ENCODE assay signal across 8 cellular contexts in genomic region chr3:194485471-194485875, GRCh38. TPM values are rescaled to one million over a fixed set of nuclear protein-coding genes. Genes with fewer than 3 reads are reported as not detected.
DNase-seq lines count a peak whose midpoint lies in the region; ATAC-seq and TF ChIP-seq lines count a peak whose summit lies in the region.

No MANE protein-coding gene starts in this region.

- H3K4me3 ChIP-seq in left ventricle myocardium inferior (peak overlapping the region; percentile 80), iPS-15b (ENCODE audit: low read depth, low read length) (peak overlapping the region; percentile 87), subcutaneous abdominal adipose tissue (ENCODE audit: low read depth in 1 of 5, low read length in 5 of 5) (peak overlapping the region; percentile 72 to 92 (median 91))

- TF ChIP-seq CTCF in left ventricle myocardium inferior (IDR thresholded peaks at IDR 0.05; ENCODE audit: borderline replicate concordance), result no peak

- peaks cover 12% of the 10 kb centered on the region for H3K36me3 Mint-ChIP-seq in activated naive CD8-positive, alpha-beta T cell

- peaks cover 56% of the 10 kb centered on the region for H3K4me1 ChIP-seq in left ventricle myocardium inferior
- peaks cover 3% of the 10 kb centered on the region for H3K4me1 ChIP-seq in iPS-15b (ENCODE audit: control insufficient read depth, insufficient read depth, low read length)
- H3K4me1 ChIP-seq in subcutaneous abdominal adipose tissue (ENCODE audit: control insufficient read depth in 5 of 5, insufficient read depth in 5 of 5, low read length in 5 of 5), result peaks cover 0 to 56% (median 48%) of the 10 kb centered on the region in 5 donors

- H3K9ac ChIP-seq in iPS-15b (ENCODE audit: low read depth, low read length) (no peak overlapping the region), subcutaneous abdominal adipose tissue (ENCODE audit: low read length in 5 of 5) (peak overlapping the region; percentile 91 to 99 (median 96))

- DNase-seq in left ventricle myocardium inferior (no peak), left ventricle myocardium superior (no peak), D341Med (ENCODE audit: low spot score) (no peak)
- DNase-seq in activated CD4-positive, alpha-beta T cell treated with anti-CD3 and anti-CD28 coated beads, Interleukin-2, amount 50 U/mL, for 4 hours, result no peak

- no peak for ATAC-seq in left ventricle myocardium superior
- no peak for ATAC-seq in GM18511 (IDR thresholded peaks at IDR 0.05; ENCODE audit: unreplicated experiment)

- H3K9me3 ChIP-seq in left ventricle myocardium inferior (replicated peaks) (no peaks in the 10 kb centered on the region), iPS-15b (ENCODE audit: control insufficient read depth, insufficient read depth, low read length) (no peaks in the 10 kb centered on the region), subcutaneous abdominal adipose tissue (ENCODE audit: control insufficient read depth in 5 of 5, low read length in 5 of 5) (no peaks in the 10 kb centered on the region)

- no peaks in the 10 kb centered on the region for H3K27me3 Mint-ChIP-seq in activated naive CD8-positive, alpha-beta T cell

- H3K27ac ChIP-seq in left ventricle myocardium inferior (replicated peaks) (peak overlapping the region; percentile 89), subcutaneous abdominal adipose tissue (ENCODE audit: low read depth, low read length) (peak overlapping the region; percentile 97)

- no peaks in the 10 kb centered on the region for H3K9me3 Mint-ChIP-seq in activated naive CD8-positive, alpha-beta T cell (ENCODE audit: low read depth)

- peak overlapping the region; percentile 94 for H3K4me3 Mint-ChIP-seq in activated naive CD8-positive, alpha-beta T cell

- intact Hi-C loops in left ventricle myocardium inferior (cut with micrococcal nuclease), result no loop called here
- intact Hi-C loops in left ventricle myocardium superior (cut with micrococcal nuclease), result no loop called here

- peaks cover 64% of the 10 kb centered on the region for H3K4me1 Mint-ChIP-seq in activated naive CD8-positive, alpha-beta T cell (ENCODE audit: low read depth)

- H3K27ac Mint-ChIP-seq in activated naive CD8-positive, alpha-beta T cell, result peak overlapping the region; percentile 95

- H3K36me3 ChIP-seq in left ventricle myocardium inferior (no peaks in the 10 kb centered on the region), iPS-15b (ENCODE audit: control insufficient read depth, insufficient read depth, low read length) (no peaks in the 10 kb centered on the region), subcutaneous abdominal adipose tissue (ENCODE audit: control insufficient read depth in 5 of 5, insufficient read depth in 5 of 5, low read length in 5 of 5) (peaks cover 0 to 7% (median 0%) of the 10 kb centered on the region in 5 donors)

- no peaks in the 10 kb centered on the region for H3K27me3 ChIP-seq in left ventricle myocardium inferior (ENCODE audit: low read depth)
- H3K27me3 ChIP-seq in iPS-15b (ENCODE audit: control insufficient read depth, insufficient read depth, low read length), result peaks cover 5% of the 10 kb centered on the region
- H3K27me3 ChIP-seq in subcutaneous abdominal adipose tissue (ENCODE audit: control insufficient read depth in 5 of 5, insufficient read depth in 4 of 5, low read length in 5 of 5), result no peaks in the 10 kb centered on the region

RNA-seq across cellular contexts. Expression of gene ATP13A3, which starts 1.3 kb away (rescaled TPM):
- total RNA-seq in left ventricle myocardium inferior (99.2 TPM), left ventricle myocardium superior (41.4 TPM)
